24 cellular contexts compared by ENCODE assay signal in the genomic region with DNA sequence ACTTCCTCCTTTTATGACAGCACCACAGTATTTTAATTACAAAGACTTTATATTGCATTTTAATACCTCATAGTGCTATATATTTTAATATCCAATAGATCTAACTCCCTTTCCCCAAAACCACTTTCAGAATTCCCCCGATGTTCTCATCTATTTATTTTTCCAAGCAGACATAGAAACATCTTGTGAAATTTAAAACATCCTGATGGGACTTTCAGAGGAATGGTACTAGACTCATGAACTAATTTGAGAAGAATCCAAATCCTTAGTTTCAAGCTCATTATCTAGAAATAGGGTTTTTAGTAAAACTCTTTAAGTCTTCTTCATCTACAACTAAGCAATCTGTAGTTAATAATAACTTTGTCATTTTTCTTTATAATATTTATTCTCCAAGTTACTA.
A peak's percentile ranks its signal among the peaks of the same experiment; 100 is the strongest.
DNase-seq lines count a peak whose midpoint lies in the region; ATAC-seq and TF ChIP-seq lines count a peak whose summit lies in the region.
"Had no signal": no experiment of that assay in that cellular context is flagged by ENCODE, and none has a peak within 500 bp of the region (broad histone marks: within the 10 kb centered on the region; RNA-seq: fewer than 3 reads in every experiment).

No MANE protein-coding gene starts in this region.

- no peak for ATAC-seq in activated T-cell treated with anti-CD3 and anti-CD28 coated beads, Interleukin-2, amount 50 U/mL, for 72 hours (replicated peaks in 1 of 2)
- no peak for ATAC-seq in heart left ventricle
- ATAC-seq: GM23338 had no signal

- in situ Hi-C loops in astrocyte of the spinal cord (cut with HindIII; ENCODE audit: low sequenced_read_pairs), result no loop called here

- TF ChIP-seq CTCF in astrocyte of the spinal cord (IDR thresholded peaks at IDR 0.05; ENCODE audit: low read depth, low read length), result no peak
- TF ChIP-seq CTCF in heart left ventricle (IDR thresholded peaks at IDR 0.05), result no peak

- H3K9me3 ChIP-seq in heart left ventricle, result no peaks in the 10 kb centered on the region
- H3K9me3 ChIP-seq in effector memory CD4-positive, alpha-beta T cell (ENCODE audit: control insufficient read depth, low read length), result no peaks in the 10 kb centered on the region
- H3K9me3 ChIP-seq: BLaER1, Peyer's patch had no signal

- intact Hi-C loops in heart left ventricle (cut with DNase I), result no loop called here

- peaks cover 5 to 10% of the 10 kb centered on the region in 2 donors for H3K36me3 Mint-ChIP-seq in activated T-cell treated with anti-CD3 and anti-CD28 coated beads, Interleukin-2, amount 50 U/mL, for 72 hours (ENCODE audit: insufficient read depth in 2 of 2)

- H3K9me3 Mint-ChIP-seq in activated T-cell treated with anti-CD3 and anti-CD28 coated beads, Interleukin-2, amount 50 U/mL, for 72 hours, result peaks cover 0 to 2% of the 10 kb centered on the region in 2 donors
- H3K9me3 Mint-ChIP-seq: CD4-positive, CD25-positive, alpha-beta regulatory T cell; GM23338; H9 had no signal

- H3K4me3 ChIP-seq in astrocyte of the spinal cord (ENCODE audit: low read depth, low read length), result no peak overlapping the region
- no peak overlapping the region for H3K4me3 ChIP-seq in heart left ventricle
- no peak overlapping the region for H3K4me3 ChIP-seq in effector memory CD4-positive, alpha-beta T cell (ENCODE audit: insufficient read depth, low read depth, low read length, poor library complexity, severe bottlenecking)
- H3K4me3 ChIP-seq: BLaER1, GM23338, Peyer's patch had no signal

- H3K4me3 Mint-ChIP-seq in activated T-cell treated with anti-CD3 and anti-CD28 coated beads, Interleukin-2, amount 50 U/mL, for 72 hours, result no peak overlapping the region
- H3K4me3 Mint-ChIP-seq: CD4-positive, CD25-positive, alpha-beta regulatory T cell; GM23338; H9 had no signal

- H3K27me3 ChIP-seq in heart left ventricle, result no peaks in the 10 kb centered on the region
- no peaks in the 10 kb centered on the region for H3K27me3 ChIP-seq in effector memory CD4-positive, alpha-beta T cell (replicated peaks; ENCODE audit: control insufficient read depth, insufficient read depth, low read length, poor library complexity, severe bottlenecking)
- H3K27me3 ChIP-seq: BLaER1, Peyer's patch had no signal

- no peak for DNase-seq in activated T-cell treated with anti-CD3 and anti-CD28 coated beads, Interleukin-2, amount 50 U/mL, for 72 hours
- DNase-seq in activated T-cell treated with anti-CD3 and anti-CD28 coated beads, Interleukin-2, amount 50 U/mL, for 48 hours, result no peak
- peak; percentile 16 for DNase-seq in astrocyte of the spinal cord (ENCODE audit: low read depth, low spot score)
- peak; percentile 15 for DNase-seq in iris pigment epithelial cell (ENCODE audit: low read depth)
- DNase-seq in stromal cell of bone marrow (ENCODE audit: low read depth), result peak; percentile 9
- DNase-seq in heart left ventricle, result no peak
- no peak for DNase-seq in HuH-7 (ENCODE audit: low spot score)
- no peak for DNase-seq in effector memory CD4-positive, alpha-beta T cell
- DNase-seq: CD4-positive, CD25-positive, alpha-beta regulatory T cell; DMS153; DND-41; H9; KG1; NCI-H1048; NCI-H1417; NCI-H1694; NCI-H2029 treated with DMSO at 0.1 percent for 48 hours; NCI-H2227 treated with DMSO at 0.1 percent for 48 hours; NCI-H526 treated with DMSO at 0.1 percent for 48 hours; OCI-M1; SHP77 treated with DMSO at 0.1 percent for 48 hours had no signal

- no peak for TF ChIP-seq POLR2A in heart left ventricle (IDR thresholded peaks at IDR 0.05)

- no peaks in the 10 kb centered on the region for H3K36me3 ChIP-seq in heart left ventricle
- no peaks in the 10 kb centered on the region for H3K36me3 ChIP-seq in effector memory CD4-positive, alpha-beta T cell (ENCODE audit: control insufficient read depth, insufficient read depth, low read length)
- H3K36me3 ChIP-seq: Peyer's patch had no signal

- peak overlapping the region; percentile 55 for H3K27ac Mint-ChIP-seq in activated T-cell treated with anti-CD3 and anti-CD28 coated beads, Interleukin-2, amount 50 U/mL, for 72 hours
- H3K27ac Mint-ChIP-seq: H9 had no signal

- peaks cover 0 to 8% (median 0%) of the 10 kb centered on the region in 12 donors for H3K4me1 ChIP-seq in heart left ventricle
- H3K4me1 ChIP-seq in effector memory CD4-positive, alpha-beta T cell (ENCODE audit: control insufficient read depth, insufficient read depth, low read length, poor library complexity, severe bottlenecking), result no peaks in the 10 kb centered on the region
- H3K4me1 ChIP-seq: BLaER1, Peyer's patch had no signal

- H3K4me1 Mint-ChIP-seq in activated T-cell treated with anti-CD3 and anti-CD28 coated beads, Interleukin-2, amount 50 U/mL, for 72 hours (ENCODE audit: low read depth), result peaks cover 62% of the 10 kb centered on the region

- H3K27me3 Mint-ChIP-seq in activated T-cell treated with anti-CD3 and anti-CD28 coated beads, Interleukin-2, amount 50 U/mL, for 72 hours (ENCODE audit: low read depth), result no peaks in the 10 kb centered on the region
- H3K27me3 Mint-ChIP-seq: CD4-positive, CD25-positive, alpha-beta regulatory T cell had no signal

- no peak overlapping the region for H3K27ac ChIP-seq in heart left ventricle
- H3K27ac ChIP-seq in effector memory CD4-positive, alpha-beta T cell (ENCODE audit: insufficient read depth, low read length, poor library complexity, severe bottlenecking), result no peak overlapping the region
- H3K27ac ChIP-seq: BLaER1, Peyer's patch had no signal

- WGBS in heart left ventricle, 4 donors, result 86 to 91% (median 88%) methylated on average over 1 of the region's 1 CpG

Comparison
In these comparisons a context has a peak if more than half of its experiments do, and no peak if none do; other contexts are left out.
1. DNase-seq: peak in astrocyte of the spinal cord (single experiment), iris pigment epithelial cell (single experiment) and stromal cell of bone marrow (single experiment); none in activated T-cell treated with anti-CD3 and anti-CD28 coated beads, Interleukin-2, amount 50 U/mL, for 72 hours (0 of 2), activated T-cell treated with anti-CD3 and anti-CD28 coated beads, Interleukin-2, amount 50 U/mL, for 48 hours (0 of 2), heart left ventricle (0 of 5), HuH-7 (single experiment) and effector memory CD4-positive, alpha-beta T cell (0 of 3).